26 cellular contexts compared by ENCODE assay signal in the genomic region with DNA sequence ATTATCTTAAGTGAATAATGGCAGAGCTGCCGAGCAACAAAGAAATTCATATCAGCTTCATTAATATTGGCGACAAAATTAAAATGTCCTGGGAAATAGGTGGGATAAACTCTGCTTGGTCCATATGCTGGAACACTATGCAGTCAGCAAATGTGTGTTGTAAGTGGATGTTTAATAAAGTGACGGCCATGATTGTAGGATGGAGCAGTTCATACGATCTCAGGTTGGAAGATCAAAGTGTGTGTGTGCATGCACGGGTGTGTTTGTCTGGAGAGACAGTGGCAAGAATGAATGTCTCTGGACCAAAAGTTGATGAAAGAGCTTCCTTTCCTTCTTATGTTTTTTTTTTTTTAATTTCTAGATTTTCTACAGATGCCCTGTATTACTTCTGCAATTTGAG. TPM values are rescaled to one million over a fixed set of nuclear protein-coding genes. Genes with fewer than 3 reads are reported as not detected.
"Had no signal": no experiment of that assay in that cellular context is flagged by ENCODE, and none has a peak within 500 bp of the region (broad histone marks: within the 10 kb centered on the region; RNA-seq: fewer than 3 reads in every experiment).

No MANE protein-coding gene starts in this region.

- ATAC-seq: activated CD4-positive, alpha-beta T cell treated with anti-CD3 and anti-CD28 coated beads for 36 hours; gastrocnemius medialis; heart left ventricle; left lobe of liver; stimulated activated naive CD8-positive, alpha-beta T cell treated with anti-CD3 and anti-CD28 coated beads, Interleukin-15, amount 100 ng/mL, for 72 hours; WTC11 had no signal

- H3K4me1 Mint-ChIP-seq: central memory CD8-positive, alpha-beta T cell had no signal

- H3K36me3 ChIP-seq: brain microvascular endothelial cell, colonic mucosa, gastrocnemius medialis, heart left ventricle, right atrium auricular region, upper lobe of left lung had no signal

- H3K4me3 ChIP-seq: colonic mucosa, gastrocnemius medialis, heart left ventricle, right atrium auricular region, testis, upper lobe of left lung had no signal

- H3K36me3 Mint-ChIP-seq: activated CD4-positive, alpha-beta memory T cell treated with anti-CD3 and anti-CD28 coated beads for 36 hours; activated naive CD8-positive, alpha-beta T cell treated with anti-CD3 and anti-CD28 coated beads for 36 hours; WTC11 had no signal

- H3K27me3 ChIP-seq: brain microvascular endothelial cell, colonic mucosa, right atrium auricular region, testis, upper lobe of left lung had no signal

- H3K4me3 Mint-ChIP-seq: activated CD4-positive, alpha-beta memory T cell treated with anti-CD3 and anti-CD28 coated beads for 36 hours; activated CD4-positive, alpha-beta T cell treated with anti-CD3 and anti-CD28 coated beads for 36 hours; activated naive CD8-positive, alpha-beta T cell treated with anti-CD3 and anti-CD28 coated beads for 36 hours; activated T-helper 1 cell treated with anti-CD3 and anti-CD28 coated beads, Interleukin-12 subunit alpha, Interleukin-12 subunit beta, Interleukin-2, Interleukin-4 antibody, amounts not matched to agents 30 ng/mL and 10 ng/mL and 1 ng/mL, durations not matched to agents 14 hours and 24 hours and 36 hours; central memory CD8-positive, alpha-beta T cell; endodermal cell; stimulated activated naive CD8-positive, alpha-beta T cell treated with anti-CD3 and anti-CD28 coated beads, Interleukin-15, amount 100 ng/mL, for 72 hours; WTC11 had no signal

- H3K9me3 ChIP-seq: colonic mucosa, gastrocnemius medialis, heart left ventricle, right atrium auricular region, testis, upper lobe of left lung had no signal

- DNase-seq: activated CD4-positive, alpha-beta memory T cell treated with anti-CD3 and anti-CD28 coated beads for 36 hours; activated CD4-positive, alpha-beta T cell treated with anti-CD3 and anti-CD28 coated beads for 36 hours; activated gamma-delta T cell treated with Interleukin-2 at 50 U/mL for 16 hours; activated naive CD8-positive, alpha-beta T cell treated with anti-CD3 and anti-CD28 coated beads for 36 hours; activated T-cell treated with anti-CD3 and anti-CD28 coated beads for 4 hours; brain microvascular endothelial cell; colonic mucosa; gastrocnemius medialis; heart left ventricle; kidney; small intestine; stimulated activated CD4-positive, alpha-beta T cell treated with anti-CD3 and anti-CD28 coated beads, Interleukin-15, amount 100 ng/mL, for 24 hours; stimulated activated CD4-positive, alpha-beta T cell treated with anti-CD3 and anti-CD28 coated beads, Interleukin-4, amount 100 ng/mL, for 1 hour; stimulated activated naive CD8-positive, alpha-beta T cell treated with anti-CD3 and anti-CD28 coated beads, Interleukin-15, amount 100 ng/mL, for 72 hours had no signal

- FAIRE-seq: kidney, small intestine, TTC549 had no signal

- H3K27ac Mint-ChIP-seq: activated CD4-positive, alpha-beta memory T cell treated with anti-CD3 and anti-CD28 coated beads for 36 hours; activated CD4-positive, alpha-beta T cell treated with anti-CD3 and anti-CD28 coated beads for 36 hours; activated naive CD8-positive, alpha-beta T cell treated with anti-CD3 and anti-CD28 coated beads for 36 hours; activated T-helper 1 cell treated with anti-CD3 and anti-CD28 coated beads, Interleukin-12 subunit alpha, Interleukin-12 subunit beta, Interleukin-2, Interleukin-4 antibody, amounts not matched to agents 30 ng/mL and 10 ng/mL and 1 ng/mL, durations not matched to agents 14 hours and 24 hours and 36 hours; progenitor cell of endocrine pancreas; WTC11 had no signal

- H3K9me3 Mint-ChIP-seq: activated CD4-positive, alpha-beta memory T cell treated with anti-CD3 and anti-CD28 coated beads for 36 hours; activated naive CD8-positive, alpha-beta T cell treated with anti-CD3 and anti-CD28 coated beads for 36 hours; activated T-helper 1 cell treated with anti-CD3 and anti-CD28 coated beads, Interleukin-12 subunit alpha, Interleukin-12 subunit beta, Interleukin-2, Interleukin-4 antibody, amounts not matched to agents 30 ng/mL and 10 ng/mL and 1 ng/mL, durations not matched to agents 14 hours and 24 hours and 36 hours; central memory CD8-positive, alpha-beta T cell; endodermal cell; stimulated activated naive CD8-positive, alpha-beta T cell treated with anti-CD3 and anti-CD28 coated beads, Interleukin-15, amount 100 ng/mL, for 72 hours; WTC11 had no signal

- H3K27ac ChIP-seq: brain microvascular endothelial cell, colonic mucosa had no signal

RNA-seq across cellular contexts. Expression of gene TWIST2, which starts 14.8 kb away (rescaled TPM):
- total RNA-seq: activated CD4-positive, alpha-beta memory T cell treated with anti-CD3 and anti-CD28 coated beads for 36 hours; activated CD4-positive, alpha-beta T cell treated with anti-CD3 and anti-CD28 coated beads for 36 hours; activated naive CD8-positive, alpha-beta T cell treated with anti-CD3 and anti-CD28 coated beads for 36 hours; activated T-helper 1 cell treated with anti-CD3 and anti-CD28 coated beads, Interleukin-12 subunit alpha, Interleukin-12 subunit beta, Interleukin-2, Interleukin-4 antibody, amounts not matched to agents 30 ng/mL and 10 ng/mL and 1 ng/mL, durations not matched to agents 14 hours and 24 hours and 36 hours; left lobe of liver; progenitor cell of endocrine pancreas; T-helper 2 cell treated with Interferon-gamma antibody and Interleukin-4, amounts not matched to agents 100 ng/mL and 5 ng/mL, for 36 hours had no signal
- polyA plus RNA-seq: neural cell had no signal
